Comparison of ENCODE assay signal across 30 cellular contexts in genomic region chr3:139307601-139308146, GRCh38.
"Had no signal": no experiment of that assay in that cellular context is flagged by ENCODE, and none has a peak within 500 bp of the region (broad histone marks: within the 10 kb centered on the region; RNA-seq: fewer than 3 reads in every experiment).

No MANE protein-coding gene starts in this region.

- FAIRE-seq: colon, endothelial cell of umbilical vein, small intestine, urothelium cell line had no signal

- H3K27ac Mint-ChIP-seq: activated CD4-positive, alpha-beta T cell treated with anti-CD3 and anti-CD28 coated beads, Interleukin-2, amount 10 ng/mL, durations not matched to agents 7 days and 5 days; activated CD8-positive, alpha-beta memory T cell treated with anti-CD3 and anti-CD28 coated beads, Interleukin-2, amount 10 ng/mL, durations not matched to agents 7 days and 5 days; activated CD8-positive, alpha-beta T cell treated with anti-CD3 and anti-CD28 coated beads for 36 hours; natural killer cell; stimulated activated naive B cell treated with anti-CD40 and anti-IgM and Interleukin-4, amounts not matched to agents 10 μg/mL and 1 μg/mL and 100 μg/mL, for 72 hours had no signal

- H3K36me3 ChIP-seq: adrenal gland, ascending aorta, gastrocnemius medialis, transverse colon had no signal

- H3K9me3 ChIP-seq: adrenal gland, ascending aorta, gastrocnemius medialis, transverse colon had no signal

- H3K27me3 Mint-ChIP-seq: central memory CD8-positive, alpha-beta T cell had no signal

- H3K36me3 Mint-ChIP-seq: activated CD8-positive, alpha-beta memory T cell treated with anti-CD3 and anti-CD28 coated beads, Interleukin-2, amount 10 ng/mL, durations not matched to agents 7 days and 5 days; natural killer cell; stimulated activated naive B cell treated with anti-CD40 and anti-IgM and Interleukin-4, amounts not matched to agents 10 μg/mL and 1 μg/mL and 100 μg/mL, for 72 hours had no signal

- DNase-seq: activated CD4-positive, alpha-beta T cell treated with anti-CD3 and anti-CD28 coated beads, Interleukin-2, amount 10 ng/mL, durations not matched to agents 7 days and 5 days; activated CD4-positive, CD25-positive, alpha-beta regulatory T cell treated with anti-CD3 and anti-CD28 coated beads, Interleukin-2, amount 50 U/mL, for 72 hours; activated CD8-positive, alpha-beta memory T cell treated with anti-CD3 and anti-CD28 coated beads, Interleukin-2, amount 10 ng/mL, durations not matched to agents 7 days and 5 days; activated CD8-positive, alpha-beta T cell treated with anti-CD3 and anti-CD28 coated beads for 36 hours; activated effector memory CD4-positive, alpha-beta T cell treated with anti-CD3 and anti-CD28 coated beads, Interleukin-2, amount 50 U/mL, for 16 hours; activated naive CD4-positive, alpha-beta T cell treated with anti-CD3 and anti-CD28 coated beads, Interleukin-2, amount 50 U/mL, for 16 hours; activated T-cell treated with anti-CD3 and anti-CD28 coated beads for 4 hours; adrenal gland; effector memory CD4-positive, alpha-beta T cell; gastrocnemius medialis; head of caudate nucleus; hypothalamus; left ventricle myocardium superior; mammary epithelial cell; midbrain; natural killer cell; nucleus accumbens; small intestine; stimulated activated CD4-positive, alpha-beta T cell treated with anti-CD3 and anti-CD28 coated beads, Interleukin-2, amount 100 ng/mL, for 24 hours; stimulated activated CD8-positive, alpha-beta memory T cell treated with anti-CD3 and anti-CD28 coated beads, Interleukin-4, amount 100 ng/mL, for 48 hours; stimulated activated naive B cell treated with anti-CD40 and anti-IgM and Interleukin-4, amounts not matched to agents 10 μg/mL and 1 μg/mL and 100 μg/mL, for 72 hours; transverse colon had no signal

- H3K9me3 Mint-ChIP-seq: activated CD4-positive, alpha-beta T cell treated with anti-CD3 and anti-CD28 coated beads, Interleukin-2, amount 10 ng/mL, durations not matched to agents 7 days and 5 days; activated CD8-positive, alpha-beta T cell treated with anti-CD3 and anti-CD28 coated beads for 36 hours; central memory CD8-positive, alpha-beta T cell; natural killer cell; stimulated activated naive B cell treated with anti-CD40 and anti-IgM and Interleukin-4, amounts not matched to agents 10 μg/mL and 1 μg/mL and 100 μg/mL, for 72 hours had no signal

- H3K27ac ChIP-seq: ascending aorta, gastrocnemius medialis, transverse colon, VCaP had no signal

- H3K4me1 Mint-ChIP-seq: central memory CD8-positive, alpha-beta T cell had no signal

- H3K27me3 ChIP-seq: adrenal gland, ascending aorta, gastrocnemius medialis, transverse colon had no signal

- H3K4me3 Mint-ChIP-seq: activated CD4-positive, alpha-beta T cell treated with anti-CD3 and anti-CD28 coated beads, Interleukin-2, amount 10 ng/mL, durations not matched to agents 7 days and 5 days; activated CD8-positive, alpha-beta memory T cell treated with anti-CD3 and anti-CD28 coated beads, Interleukin-2, amount 10 ng/mL, durations not matched to agents 7 days and 5 days; activated CD8-positive, alpha-beta T cell treated with anti-CD3 and anti-CD28 coated beads for 36 hours; central memory CD8-positive, alpha-beta T cell; natural killer cell; stimulated activated naive B cell treated with anti-CD40 and anti-IgM and Interleukin-4, amounts not matched to agents 10 μg/mL and 1 μg/mL and 100 μg/mL, for 72 hours had no signal

- H3K4me3 ChIP-seq: adrenal gland, ascending aorta, gastrocnemius medialis, transverse colon had no signal

- H3K4me1 ChIP-seq: ascending aorta, gastrocnemius medialis, transverse colon had no signal

- ATAC-seq: activated CD8-positive, alpha-beta memory T cell treated with anti-CD3 and anti-CD28 coated beads, Interleukin-2, amount 10 ng/mL, durations not matched to agents 7 days and 5 days; activated CD8-positive, alpha-beta T cell treated with anti-CD3 and anti-CD28 coated beads for 36 hours; esophagus mucosa; gastrocnemius medialis; left ventricle myocardium superior; natural killer cell; sciatic nerve; stimulated activated naive B cell treated with anti-CD40 and anti-IgM and Interleukin-4, amounts not matched to agents 10 μg/mL and 1 μg/mL and 100 μg/mL, for 72 hours had no signal
